Comparison of ENCODE assay signal across 1 cellular context in genomic region chr6:75230484-75231325, GRCh38.
TF ChIP-seq lines count a peak whose summit lies in the region.

No MANE protein-coding gene starts in this region.

TF ChIP-seq in HepG2, 621 proteins besides CTCF, POLR2A, EP300 and RAD21 (continued from another document):
- TF ChIP-seq ARID3A (IDR thresholded peaks at IDR 0.05; ENCODE audit: low read depth, low read length) = 0 out of 2 replicates have a peak, but pooled peaks have one; percentile 28
- no peak for TF ChIP-seq ZNF704 (CRISPR knock-in tag; IDR thresholded peaks at IDR 0.05; ENCODE audit: borderline replicate concordance)
- peak; percentile 25; the same call in 1 of the 2 replicates for TF ChIP-seq GATAD2A (CRISPR knock-in tag; IDR thresholded peaks at IDR 0.05)
- no peak for TF ChIP-seq SNAPC2 (CRISPR knock-in tag; IDR thresholded peaks at IDR 0.05)
- no peak for TF ChIP-seq ZNF558 (CRISPR knock-in tag; IDR thresholded peaks at IDR 0.05; ENCODE audit: borderline replicate concordance)
- TF ChIP-seq TEAD3 (CRISPR knock-in tag; optimal IDR thresholded peaks at IDR 0.05; ENCODE audit: borderline replicate concordance) = peak; percentile 65
TF ChIP-seq in HepG2: peak in this region for 7.
